ENCODE assay signal across 8 cellular contexts in the genomic region with DNA sequence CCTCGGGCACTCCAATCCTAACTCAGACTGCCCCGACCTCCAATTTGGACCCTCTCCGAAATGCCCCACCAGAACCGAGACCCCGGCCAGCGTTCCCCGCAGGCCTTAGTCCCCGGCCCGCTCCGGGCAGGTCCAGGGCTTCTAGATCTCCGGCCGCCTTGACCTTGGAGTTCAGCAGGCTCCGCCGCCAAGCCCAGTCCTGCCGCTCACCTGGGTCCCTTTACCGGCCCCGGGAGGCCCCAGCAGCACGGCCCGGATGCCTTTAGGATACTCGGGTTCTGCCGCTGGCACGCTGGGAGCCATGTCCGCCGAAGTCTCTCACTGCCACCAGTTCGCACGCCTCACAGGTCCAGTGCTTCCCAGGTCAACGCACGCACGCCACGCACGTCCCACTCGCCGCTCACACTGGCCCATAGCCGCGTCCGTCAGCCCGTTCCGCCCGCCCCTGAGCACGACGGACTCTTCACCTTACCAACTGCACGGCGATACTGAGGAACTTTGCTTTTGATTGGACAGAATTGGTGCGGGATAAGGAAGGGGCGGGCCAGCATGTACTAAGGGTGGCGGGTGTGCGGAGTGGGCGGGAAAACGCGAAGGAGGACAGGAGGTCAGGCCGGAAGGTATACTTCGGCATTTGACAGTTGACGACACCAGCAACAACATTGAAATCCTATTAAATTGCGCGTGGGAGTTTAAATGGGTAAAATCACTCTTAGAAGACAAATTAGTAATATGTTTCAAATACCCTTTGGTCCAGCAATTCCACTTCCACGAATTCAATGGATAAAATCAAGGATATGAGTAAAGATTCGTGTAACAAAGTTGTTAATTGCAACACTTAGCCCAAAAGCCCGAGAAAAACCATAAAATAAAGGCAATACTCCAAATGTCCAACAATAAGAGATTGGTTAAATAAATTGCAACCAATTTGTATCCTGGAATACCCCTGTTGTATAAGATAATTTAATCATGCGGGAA. TPM values are rescaled to one million over a fixed set of nuclear protein-coding genes. Genes with fewer than 3 reads are reported as not detected.
DNase-seq lines count a peak whose midpoint lies in the region; TF ChIP-seq lines count a peak whose summit lies in the region.

A gene (minus strand): TSS at position 358 of the 978 bp plus-strand sequence. CDS start 55 bp downstream, at position 303.

- H4K5ac ChIP-seq in H9 (ENCODE audit: insufficient read length, low read depth, low read length) = no peak within 1 kb of the TSS

- H4K8ac ChIP-seq in H9 (replicated peaks; ENCODE audit: insufficient read length, low read depth, low read length) = no peak within 1 kb of the TSS

- peaks cover 7% of the 10 kb centered on the region for H3K79me1 ChIP-seq in H9 (ENCODE audit: insufficient read depth, low read depth, low read length, poor library complexity, severe bottlenecking)

- no peak within 1 kb of the TSS for H2AK5ac ChIP-seq in H9 (ENCODE audit: insufficient read length, low read length)

- no peak within 1 kb of the TSS for H3K56ac ChIP-seq in H9 (ENCODE audit: insufficient read length, low read depth, low read length)

- H3K4me2 ChIP-seq in H9 (ENCODE audit: insufficient read depth, insufficient read length, low read length) = peak within 1 kb of the TSS; percentile 83

- H2AFZ ChIP-seq in H9 (ENCODE audit: low read length) = no peak within 1 kb of the TSS

- no peaks in the 10 kb centered on the region for H4K20me1 ChIP-seq in H9 (ENCODE audit: control insufficient read depth, insufficient read depth, insufficient read length)

- H3T11ph ChIP-seq in H9 (ENCODE audit: low read length) = no peak within 1 kb of the TSS

- H3K4me3 ChIP-seq in MG63 (peak within 1 kb of the TSS; percentile 95), fibroblast of the aortic adventitia (ENCODE audit: low read depth, low read length) (peak within 1 kb of the TSS; percentile 92)

- H3K27ac Mint-ChIP-seq in H9 = peak within 1 kb of the TSS in 2 of 3 experiments; percentile 14 to 95; a peak in 3 of 7 replicates
- peak within 1 kb of the TSS; percentile 39 to 89 (median 59) for H3K27ac Mint-ChIP-seq in nephron
- peak within 1 kb of the TSS; percentile 94 for H3K27ac Mint-ChIP-seq in stimulated activated naive CD8-positive, alpha-beta T cell treated with anti-CD3 and anti-CD28 coated beads, Interleukin-15, Interleukin-2, amounts not matched to agents 100 ng/mL and 50 ng/mL, for 24 hours

- H3K23ac ChIP-seq in H9 (ENCODE audit: insufficient read length, low read depth, low read length) = no peak within 1 kb of the TSS

- H2BK120ac ChIP-seq in H9 (ENCODE audit: low read depth, low read length, poor library complexity, severe bottlenecking) = no peak within 1 kb of the TSS

- H3K9me3 Mint-ChIP-seq in H9 (peaks cover 2 to 8% of the 10 kb centered on the region in 2 experiments; a peak in 3 of 5 replicates), nephron (no peaks in the 10 kb centered on the region)
- no peaks in the 10 kb centered on the region for H3K9me3 Mint-ChIP-seq in stimulated activated naive CD8-positive, alpha-beta T cell treated with anti-CD3 and anti-CD28 coated beads, Interleukin-15, Interleukin-2, amounts not matched to agents 100 ng/mL and 50 ng/mL, for 24 hours

- H2BK15ac ChIP-seq in H9 (ENCODE audit: low read depth, low read length) = no peak within 1 kb of the TSS

- no peak within 1 kb of the TSS; the same call in 1 of the 2 replicates for H3K14ac ChIP-seq in H9 (ENCODE audit: insufficient read depth, low read length)

- H3K27me3 Mint-ChIP-seq in H9 (ENCODE audit: low read depth) = peaks cover 26% of the 10 kb centered on the region
- H3K27me3 Mint-ChIP-seq in nephron (ENCODE audit: low read depth) = no peaks in the 10 kb centered on the region
- peaks cover 3% of the 10 kb centered on the region for H3K27me3 Mint-ChIP-seq in stimulated activated naive CD8-positive, alpha-beta T cell treated with anti-CD3 and anti-CD28 coated beads, Interleukin-15, Interleukin-2, amounts not matched to agents 100 ng/mL and 50 ng/mL, for 24 hours

- no peak within 1 kb of the TSS for H2BK5ac ChIP-seq in H9 (ENCODE audit: insufficient read length, low read length)

- peaks cover 6% of the 10 kb centered on the region for H3K23me2 ChIP-seq in H9 (ENCODE audit: insufficient read length, low read depth, low read length, poor library complexity, severe bottlenecking)

- H3K36me3 Mint-ChIP-seq in H9 (ENCODE audit: insufficient read depth in 1 of 3, low read depth in 3 of 3) (peaks cover 0 to 20% (median 19%) of the 10 kb centered on the region in 3 experiments; a peak in 6 of 7 replicates), nephron (ENCODE audit: low read depth) (peaks cover 10% of the 10 kb centered on the region)
- H3K36me3 Mint-ChIP-seq in stimulated activated naive CD8-positive, alpha-beta T cell treated with anti-CD3 and anti-CD28 coated beads, Interleukin-15, Interleukin-2, amounts not matched to agents 100 ng/mL and 50 ng/mL, for 24 hours (ENCODE audit: low read depth) = peaks cover 39% of the 10 kb centered on the region

- H3K79me2 ChIP-seq in H9 (ENCODE audit: insufficient read depth, low read length) = peaks cover 24% of the 10 kb centered on the region; the same call in 1 of the 2 replicates

- DNase-seq in ELR (ENCODE audit: low read depth) (peak; percentile 99), H9 (peak; percentile 99), MG63 (peak; percentile 98), SHP77 treated with DMSO at 0.1 percent for 48 hours (lab: John Stamatoyannopoulos, UW) (peak; percentile 94), fibroblast of the aortic adventitia (ENCODE audit: low read depth) (peak; percentile 97)
- DNase-seq in activated effector memory CD4-positive, alpha-beta T cell treated with anti-CD3 and anti-CD28 coated beads, Interleukin-2, amount 50 U/mL, for 16 hours = peak; percentile 96

- H3K27ac ChIP-seq in H9 (ENCODE audit: insufficient read length, low read depth, low read length) = no peak within 1 kb of the TSS

- WGBS in H9 (ENCODE audit: extremely low coverage, insufficient read length, low lambda C conversion rate) = no CpG with 5 or more reads among the region's 59 CpGs

- no peaks in the 10 kb centered on the region for H3K9me3 ChIP-seq in H9 (ENCODE audit: control insufficient read depth, low read depth, low read length)
- no peaks in the 10 kb centered on the region for H3K9me3 ChIP-seq in MG63

- H3K27me3 ChIP-seq in H9 (ENCODE audit: insufficient read depth, low read length) (no peaks in the 10 kb centered on the region), MG63 (no peaks in the 10 kb centered on the region)

- H2BK12ac ChIP-seq in H9 (ENCODE audit: insufficient read length, low read depth, low read length) = no peak within 1 kb of the TSS

- no peak within 1 kb of the TSS for H3K4ac ChIP-seq in H9 (ENCODE audit: low read depth, low read length)

- H2BK20ac ChIP-seq in H9 (ENCODE audit: low read depth, low read length, poor library complexity, severe bottlenecking) = no peak within 1 kb of the TSS

- 0 out of 2 replicates have a peak, but pooled peaks cover 2% of the 10 kb centered on the region for H3K4me1 ChIP-seq in H9 (ENCODE audit: insufficient read depth, low read length)

- H3K4me1 Mint-ChIP-seq in H9 (peaks cover 13 to 14% of the 10 kb centered on the region in 2 experiments), nephron (peaks cover 42% of the 10 kb centered on the region)
- H3K4me1 Mint-ChIP-seq in stimulated activated naive CD8-positive, alpha-beta T cell treated with anti-CD3 and anti-CD28 coated beads, Interleukin-15, Interleukin-2, amounts not matched to agents 100 ng/mL and 50 ng/mL, for 24 hours (ENCODE audit: low read depth) = peaks cover 47% of the 10 kb centered on the region

- TF ChIP-seq CTCF in H9 (conservative IDR thresholded peaks at IDR 0.05) (no peak), fibroblast of the aortic adventitia (IDR thresholded peaks at IDR 0.05; ENCODE audit: insufficient read depth, low read length) (no peak), nephron (IDR thresholded peaks at IDR 0.05; ENCODE audit: unreplicated experiment in 3 of 3) (no peak)

- peaks cover 33% of the 10 kb centered on the region for H3K36me3 ChIP-seq in MG63

- H3K4me3 Mint-ChIP-seq in H9 = peak within 1 kb of the TSS; percentile 94
- H3K4me3 Mint-ChIP-seq in nephron = peak within 1 kb of the TSS; percentile 89 to 96 (median 95)
- peak within 1 kb of the TSS; percentile 95 for H3K4me3 Mint-ChIP-seq in stimulated activated naive CD8-positive, alpha-beta T cell treated with anti-CD3 and anti-CD28 coated beads, Interleukin-15, Interleukin-2, amounts not matched to agents 100 ng/mL and 50 ng/mL, for 24 hours

- H4K91ac ChIP-seq in H9 (ENCODE audit: insufficient read length, low read depth, low read length) = no peak within 1 kb of the TSS

- peak within 1 kb of the TSS; percentile 18 for H3K9ac ChIP-seq in H9 (ENCODE audit: extremely low read depth, insufficient read length, low read length)

- no peak within 1 kb of the TSS for H3K18ac ChIP-seq in H9 (ENCODE audit: insufficient read length, low read depth, low read length)

RNA-seq across cellular contexts. Expression of the gene that starts here (rescaled TPM):
- 144 and 159 TPM in 2 replicates for total RNA-seq in H9 (2021)
- total RNA-seq in MG63 (2014; rRNA removed; shearing (Covaris generic); ENCODE audit: low replicate concordance) = 302 and 372 TPM in 2 replicates
- total RNA-seq in fibroblast of the aortic adventitia (ENCODE audit: low replicate concordance) = 155 and 373 TPM in 2 replicates
